In genomic region chr2:10188729-10189305, GRCh38 we compare ENCODE assay signal across 1 cellular context.
TF ChIP-seq lines count a peak whose summit lies in the region.

No MANE protein-coding gene starts in this region.

TF ChIP-seq in SK-N-SH treated with all-trans-retinoic acid at 6 μM for 48 hours, 23 proteins besides CTCF, POLR2A, EP300 and RAD21 (continued from another document):
- TF ChIP-seq PATZ1 (CRISPR knock-in tag; IDR thresholded peaks at IDR 0.05; ENCODE audit: borderline replicate concordance) (no peak), OSR1 (CRISPR knock-in tag; IDR thresholded peaks at IDR 0.05) (no peak), TOX (CRISPR knock-in tag; IDR thresholded peaks at IDR 0.05; ENCODE audit: borderline replicate concordance) (no peak), ZC3H10 (CRISPR knock-in tag; IDR thresholded peaks at IDR 0.05) (no peak), SNAI2 (CRISPR knock-in tag; IDR thresholded peaks at IDR 0.05) (no peak), ZNF565 (CRISPR knock-in tag; conservative IDR thresholded peaks at IDR 0.05; ENCODE audit: low read depth) (no peak), ARNTL (CRISPR knock-in tag; IDR thresholded peaks at IDR 0.05; ENCODE audit: borderline replicate concordance, low read depth) (no peak), ZNF70 (CRISPR knock-in tag; IDR thresholded peaks at IDR 0.05) (no peak), CSDC2 (CRISPR knock-in tag; IDR thresholded peaks at IDR 0.05) (no peak)
- TF ChIP-seq, protein P1, sequence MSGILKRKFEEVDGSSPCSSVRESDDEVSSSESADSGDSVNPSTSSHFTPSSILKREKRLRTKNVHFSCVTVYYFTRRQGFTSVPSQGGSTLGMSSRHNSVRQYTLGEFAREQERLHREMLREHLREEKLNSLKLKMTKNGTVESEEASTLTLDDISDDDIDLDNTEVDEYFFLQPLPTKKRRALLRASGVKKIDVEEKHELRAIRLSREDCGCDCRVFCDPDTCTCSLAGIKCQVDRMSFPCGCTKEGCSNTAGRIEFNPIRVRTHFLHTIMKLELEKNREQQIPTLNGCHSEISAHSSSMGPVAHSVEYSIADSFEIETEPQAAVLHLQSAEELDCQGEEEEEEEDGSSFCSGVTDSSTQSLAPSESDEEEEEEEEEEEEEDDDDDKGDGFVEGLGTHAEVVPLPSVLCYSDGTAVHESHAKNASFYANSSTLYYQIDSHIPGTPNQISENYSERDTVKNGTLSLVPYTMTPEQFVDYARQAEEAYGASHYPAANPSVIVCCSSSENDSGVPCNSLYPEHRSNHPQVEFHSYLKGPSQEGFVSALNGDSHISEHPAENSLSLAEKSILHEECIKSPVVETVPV (CRISPR knock-in tag; IDR thresholded peaks at IDR 0.05) = no peak
